In genomic region chr2:10120938-10121574, GRCh38 we compare ENCODE assay signal across 1 cellular context.
TF ChIP-seq lines count a peak whose summit lies in the region.

No MANE protein-coding gene starts in this region.

TF ChIP-seq in HepG2, 621 proteins besides CTCF, POLR2A, EP300 and RAD21 (continued from another document):
- TF ChIP-seq, protein P1, sequence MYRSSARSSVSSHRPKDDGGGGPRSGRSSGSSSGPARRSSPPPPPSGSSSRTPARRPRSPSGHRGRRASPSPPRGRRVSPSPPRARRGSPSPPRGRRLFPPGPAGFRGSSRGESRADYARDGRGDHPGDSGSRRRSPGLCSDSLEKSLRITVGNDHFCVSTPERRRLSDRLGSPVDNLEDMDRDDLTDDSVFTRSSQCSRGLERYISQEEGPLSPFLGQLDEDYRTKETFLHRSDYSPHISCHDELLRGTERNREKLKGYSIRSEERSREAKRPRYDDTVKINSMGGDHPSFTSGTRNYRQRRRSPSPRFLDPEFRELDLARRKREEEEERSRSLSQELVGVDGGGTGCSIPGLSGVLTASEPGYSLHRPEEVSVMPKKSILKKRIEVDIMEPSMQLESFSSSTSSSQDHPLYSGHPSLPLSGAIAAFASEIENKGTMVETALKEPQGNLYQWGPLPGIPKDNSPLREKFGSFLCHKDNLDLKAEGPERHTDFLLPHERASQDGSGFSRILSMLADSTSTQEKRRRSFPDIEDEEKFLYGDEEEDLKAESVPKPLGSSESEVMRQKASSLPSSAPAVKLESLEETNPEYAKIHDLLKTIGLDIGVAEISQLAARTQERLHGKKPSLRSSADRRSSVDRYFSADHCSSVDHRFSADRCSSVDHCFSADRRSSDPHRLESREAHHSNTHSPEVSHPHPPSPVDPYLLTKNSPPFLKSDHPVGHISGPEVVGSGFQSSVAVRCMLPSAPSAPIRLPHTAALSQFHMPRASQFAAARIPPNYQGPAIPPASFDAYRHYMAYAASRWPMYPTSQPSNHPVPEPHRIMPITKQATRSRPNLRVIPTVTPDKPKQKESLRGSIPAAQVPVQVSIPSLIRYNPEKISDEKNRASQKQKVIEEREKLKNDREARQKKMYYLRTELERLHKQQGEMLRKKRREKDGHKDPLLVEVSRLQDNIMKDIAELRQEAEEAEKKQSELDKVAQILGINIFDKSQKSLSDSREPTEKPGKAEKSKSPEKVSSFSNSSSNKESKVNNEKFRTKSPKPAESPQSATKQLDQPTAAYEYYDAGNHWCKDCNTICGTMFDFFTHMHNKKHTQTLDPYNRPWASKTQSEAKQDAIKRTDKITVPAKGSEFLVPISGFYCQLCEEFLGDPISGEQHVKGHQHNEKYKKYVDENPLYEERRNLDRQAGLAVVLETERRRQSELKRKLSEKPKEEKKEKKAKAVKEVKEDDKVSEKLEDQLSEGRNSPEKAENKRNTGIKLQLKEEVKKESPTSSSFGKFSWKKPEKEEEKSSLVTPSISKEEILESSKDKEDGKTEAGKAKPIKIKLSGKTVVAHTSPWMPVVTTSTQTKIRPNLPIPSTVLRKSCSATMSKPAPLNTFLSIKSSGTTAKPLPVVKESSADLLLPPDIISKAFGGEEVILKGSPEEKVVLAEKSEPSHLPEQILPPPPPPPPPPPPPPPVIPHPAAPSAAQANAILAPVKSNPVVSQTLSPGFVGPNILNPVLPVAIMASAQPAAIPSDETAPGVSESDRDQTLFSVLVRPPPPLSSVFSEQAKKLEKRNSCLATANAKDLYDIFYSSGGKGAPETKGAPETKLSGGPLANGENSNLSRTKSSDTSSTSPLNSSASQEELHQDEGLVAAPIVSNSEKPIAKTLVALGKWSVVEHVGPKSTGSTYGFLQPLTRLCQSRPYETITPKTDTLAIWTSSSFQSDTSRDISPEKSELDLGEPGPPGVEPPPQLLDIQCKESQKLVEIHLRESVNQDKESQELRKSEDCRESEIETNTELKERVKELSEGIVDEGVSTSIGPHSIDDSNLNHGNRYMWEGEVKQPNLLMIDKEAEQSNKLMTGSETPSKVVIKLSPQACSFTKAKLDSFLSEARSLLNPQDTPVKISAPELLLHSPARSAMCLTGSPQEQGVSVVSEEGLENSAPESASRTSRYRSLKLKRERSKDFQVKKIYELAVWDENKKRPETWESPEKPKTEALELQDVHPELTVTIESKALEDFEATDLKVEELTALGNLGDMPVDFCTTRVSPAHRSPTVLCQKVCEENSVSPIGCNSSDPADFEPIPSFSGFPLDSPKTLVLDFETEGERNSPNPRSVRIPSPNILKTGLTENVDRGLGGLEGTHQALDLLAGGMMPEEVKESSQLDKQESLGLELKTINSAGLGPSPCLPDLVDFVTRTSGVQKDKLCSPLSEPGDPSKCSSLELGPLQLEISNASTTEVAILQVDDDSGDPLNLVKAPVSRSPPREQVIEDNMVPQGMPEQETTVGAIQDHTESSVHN (CRISPR knock-in tag; IDR thresholded peaks at IDR 0.05), result no peak
- no peak for TF ChIP-seq MAX (IDR thresholded peaks at IDR 0.05)
- TF ChIP-seq, protein P2, sequence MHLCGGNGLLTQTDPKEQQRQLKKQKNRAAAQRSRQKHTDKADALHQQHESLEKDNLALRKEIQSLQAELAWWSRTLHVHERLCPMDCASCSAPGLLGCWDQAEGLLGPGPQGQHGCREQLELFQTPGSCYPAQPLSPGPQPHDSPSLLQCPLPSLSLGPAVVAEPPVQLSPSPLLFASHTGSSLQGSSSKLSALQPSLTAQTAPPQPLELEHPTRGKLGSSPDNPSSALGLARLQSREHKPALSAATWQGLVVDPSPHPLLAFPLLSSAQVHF (CRISPR knock-in tag; IDR thresholded peaks at IDR 0.05), result no peak
- TF ChIP-seq NFYC (CRISPR knock-in tag; IDR thresholded peaks at IDR 0.05), result peak; percentile 24; the same call in 1 of the 2 replicates
- no peak for TF ChIP-seq ZNF772 (CRISPR knock-in tag; IDR thresholded peaks at IDR 0.05)
- no peak for TF ChIP-seq ZNF572 (CRISPR knock-in tag; IDR thresholded peaks at IDR 0.05)
- peak; percentile 70; the same call in 1 of the 2 replicates for TF ChIP-seq GTF3A (CRISPR knock-in tag; conservative IDR thresholded peaks at IDR 0.05)
- TF ChIP-seq MBD4 (IDR thresholded peaks at IDR 0.05; ENCODE audit: borderline replicate concordance, low read length), result 0 out of 2 replicates have a peak, but pooled peaks have one; percentile 30
- no peak for TF ChIP-seq ZNF7 (CRISPR knock-in tag; IDR thresholded peaks at IDR 0.05)
- no peak for TF ChIP-seq ASH2L (IDR thresholded peaks at IDR 0.05; ENCODE audit: insufficient read length, low read depth, low read length)
- no peak for TF ChIP-seq ZNF260 (CRISPR knock-in tag; IDR thresholded peaks at IDR 0.05; ENCODE audit: borderline replicate concordance, low read depth)
- TF ChIP-seq ZNF678 (CRISPR knock-in tag; IDR thresholded peaks at IDR 0.05), result no peak
- TF ChIP-seq, protein P3, sequence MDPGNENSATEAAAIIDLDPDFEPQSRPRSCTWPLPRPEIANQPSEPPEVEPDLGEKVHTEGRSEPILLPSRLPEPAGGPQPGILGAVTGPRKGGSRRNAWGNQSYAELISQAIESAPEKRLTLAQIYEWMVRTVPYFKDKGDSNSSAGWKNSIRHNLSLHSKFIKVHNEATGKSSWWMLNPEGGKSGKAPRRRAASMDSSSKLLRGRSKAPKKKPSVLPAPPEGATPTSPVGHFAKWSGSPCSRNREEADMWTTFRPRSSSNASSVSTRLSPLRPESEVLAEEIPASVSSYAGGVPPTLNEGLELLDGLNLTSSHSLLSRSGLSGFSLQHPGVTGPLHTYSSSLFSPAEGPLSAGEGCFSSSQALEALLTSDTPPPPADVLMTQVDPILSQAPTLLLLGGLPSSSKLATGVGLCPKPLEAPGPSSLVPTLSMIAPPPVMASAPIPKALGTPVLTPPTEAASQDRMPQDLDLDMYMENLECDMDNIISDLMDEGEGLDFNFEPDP (CRISPR knock-in tag; conservative IDR thresholded peaks at IDR 0.05), result no peak
- TF ChIP-seq, protein P4, sequence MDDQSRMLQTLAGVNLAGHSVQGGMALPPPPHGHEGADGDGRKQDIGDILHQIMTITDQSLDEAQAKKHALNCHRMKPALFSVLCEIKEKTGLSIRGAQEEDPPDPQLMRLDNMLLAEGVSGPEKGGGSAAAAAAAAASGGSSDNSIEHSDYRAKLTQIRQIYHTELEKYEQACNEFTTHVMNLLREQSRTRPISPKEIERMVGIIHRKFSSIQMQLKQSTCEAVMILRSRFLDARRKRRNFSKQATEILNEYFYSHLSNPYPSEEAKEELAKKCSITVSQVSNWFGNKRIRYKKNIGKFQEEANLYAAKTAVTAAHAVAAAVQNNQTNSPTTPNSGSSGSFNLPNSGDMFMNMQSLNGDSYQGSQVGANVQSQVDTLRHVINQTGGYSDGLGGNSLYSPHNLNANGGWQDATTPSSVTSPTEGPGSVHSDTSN (CRISPR knock-in tag; IDR thresholded peaks at IDR 0.05; ENCODE audit: borderline replicate concordance), result 0 out of 2 replicates have a peak, but pooled peaks have one; percentile 4
- no peak for TF ChIP-seq ZNF292 (CRISPR knock-in tag; IDR thresholded peaks at IDR 0.05; ENCODE audit: borderline replicate concordance, low read depth)
- TF ChIP-seq ZNF362 (CRISPR knock-in tag; IDR thresholded peaks at IDR 0.05; ENCODE audit: borderline replicate concordance), result 0 out of 2 replicates have a peak, but pooled peaks have one; percentile 9
